8 cellular contexts compared by ENCODE assay signal in genomic region chr6:106085687-106085983, GRCh38. TPM values are rescaled to one million over a fixed set of nuclear protein-coding genes. Genes with fewer than 3 reads are reported as not detected.
A peak's percentile ranks its signal among the peaks of the same experiment; 100 is the strongest.
DNase-seq lines count a peak whose midpoint lies in the region; ATAC-seq and TF ChIP-seq lines count a peak whose summit lies in the region.

No MANE protein-coding gene starts in this region.

- peaks cover 34% of the 10 kb centered on the region for H3K4me1 Mint-ChIP-seq in neural progenitor cell

- peak overlapping the region; percentile 84 to 95 (median 92) for H3K27ac ChIP-seq in BLaER1 treated with 17β-estradiol and CSF1 and Interleukin-3, amounts not matched to agents 10 nM and 100 nM
- peak overlapping the region; percentile 53 for H3K27ac ChIP-seq in effector memory CD4-positive, alpha-beta T cell (ENCODE audit: insufficient read depth, low read length, poor library complexity, severe bottlenecking)
- no peak overlapping the region for H3K27ac ChIP-seq in neural progenitor cell

- peak overlapping the region; percentile 63 to 82 (median 74) for H3K4me3 ChIP-seq in BLaER1 treated with 17β-estradiol and CSF1 and Interleukin-3, amounts not matched to agents 10 nM and 100 nM
- H3K4me3 ChIP-seq in MG63 (peak overlapping the region; percentile 54), neural progenitor cell (peak overlapping the region; percentile 51)
- peak overlapping the region; percentile 69 for H3K4me3 ChIP-seq in effector memory CD4-positive, alpha-beta T cell (ENCODE audit: insufficient read depth, low read depth, low read length, poor library complexity, severe bottlenecking)

- no peak for ATAC-seq in HG03196 (IDR thresholded peaks at IDR 0.05; ENCODE audit: unreplicated experiment)

- no peaks in the 10 kb centered on the region for H3K9me3 Mint-ChIP-seq in neural progenitor cell

- peaks cover 9% of the 10 kb centered on the region for H3K27me3 Mint-ChIP-seq in neural progenitor cell (ENCODE audit: insufficient read depth, low read depth)

- peak overlapping the region; percentile 55 for H2AFZ ChIP-seq in neural progenitor cell (replicated peaks)

- peaks cover 0 to 30% (median 27%) of the 10 kb centered on the region in 11 experiments; a peak in 18 of 22 replicates for H3K36me3 ChIP-seq in BLaER1 treated with 17β-estradiol and CSF1 and Interleukin-3, amounts not matched to agents 10 nM and 100 nM
- no peaks in the 10 kb centered on the region for H3K36me3 ChIP-seq in MG63
- H3K36me3 ChIP-seq in effector memory CD4-positive, alpha-beta T cell (ENCODE audit: control insufficient read depth, insufficient read depth, low read length): no peaks in the 10 kb centered on the region
- no peaks in the 10 kb centered on the region for H3K36me3 ChIP-seq in neural progenitor cell

- peaks cover 3 to 31% (median 27%) of the 10 kb centered on the region in 11 experiments; a peak in 17 of 22 replicates for H4K20me1 ChIP-seq in BLaER1 treated with 17β-estradiol and CSF1 and Interleukin-3, amounts not matched to agents 10 nM and 100 nM
- H4K20me1 ChIP-seq in neural progenitor cell (ENCODE audit: low read depth): peaks cover 3% of the 10 kb centered on the region

- H3K9ac ChIP-seq in BLaER1 treated with 17β-estradiol and CSF1 and Interleukin-3, amounts not matched to agents 10 nM and 100 nM: peak overlapping the region; percentile 85 to 96 (median 89)
- H3K9ac ChIP-seq in neural progenitor cell: no peak overlapping the region

- peak overlapping the region; percentile 79 to 95 (median 94) for H3K4me2 ChIP-seq in BLaER1 treated with 17β-estradiol and CSF1 and Interleukin-3, amounts not matched to agents 10 nM and 100 nM
- peak overlapping the region; percentile 89 for H3K4me2 ChIP-seq in neural progenitor cell

- no peaks in the 10 kb centered on the region for H3K79me2 ChIP-seq in neural progenitor cell (ENCODE audit: low read depth)

- peaks cover 45 to 79% (median 63%) of the 10 kb centered on the region in 10 experiments for H3K4me1 ChIP-seq in BLaER1 treated with 17β-estradiol and CSF1 and Interleukin-3, amounts not matched to agents 10 nM and 100 nM
- H3K4me1 ChIP-seq in effector memory CD4-positive, alpha-beta T cell (ENCODE audit: control insufficient read depth, insufficient read depth, low read length, poor library complexity, severe bottlenecking): peaks cover 64% of the 10 kb centered on the region
- peaks cover 51% of the 10 kb centered on the region for H3K4me1 ChIP-seq in neural progenitor cell

- no peak overlapping the region for H3K27ac Mint-ChIP-seq in neural progenitor cell

- no peaks in the 10 kb centered on the region for H3K9me3 ChIP-seq in BLaER1 treated with 17β-estradiol and CSF1 and Interleukin-3, amounts not matched to agents 10 nM and 100 nM (replicated peaks in 1 of 11)
- H3K9me3 ChIP-seq in MG63 (no peaks in the 10 kb centered on the region), neural progenitor cell (ENCODE audit: low read depth) (no peaks in the 10 kb centered on the region)
- H3K9me3 ChIP-seq in effector memory CD4-positive, alpha-beta T cell (ENCODE audit: control insufficient read depth, low read length): no peaks in the 10 kb centered on the region

- no peak for TF ChIP-seq CTCF in neural progenitor cell (IDR thresholded peaks at IDR 0.05)

- no peaks in the 10 kb centered on the region for H3K36me3 Mint-ChIP-seq in neural progenitor cell

- H3F3A ChIP-seq in neural progenitor cell (ENCODE audit: low read depth): peaks cover 42% of the 10 kb centered on the region

- no peak for DNase-seq in MG63
- no peak for DNase-seq in effector memory CD4-positive, alpha-beta T cell
- no peak for DNase-seq in neural progenitor cell (ENCODE audit: low spot score)
- no peak for DNase-seq in SK-N-DZ (ENCODE audit: low spot score)
- no peak for DNase-seq in cerebellar nuclear complex (lab: John Stamatoyannopoulos, UW)
- DNase-seq in activated gamma-delta T cell treated with Interleukin-2 at 50 U/mL for 16 hours: no peak

- peak overlapping the region; percentile 84 for H3K4me3 Mint-ChIP-seq in neural progenitor cell

- H3K27me3 ChIP-seq in BLaER1 treated with 17β-estradiol and CSF1 and Interleukin-3, amounts not matched to agents 10 nM and 100 nM: peaks cover 0 to 23% (median 3%) of the 10 kb centered on the region in 11 experiments; a peak in 10 of 22 replicates
- H3K27me3 ChIP-seq in MG63 (no peaks in the 10 kb centered on the region), neural progenitor cell (peaks cover 7% of the 10 kb centered on the region)
- H3K27me3 ChIP-seq in effector memory CD4-positive, alpha-beta T cell (replicated peaks; ENCODE audit: control insufficient read depth, insufficient read depth, low read length, poor library complexity, severe bottlenecking): no peaks in the 10 kb centered on the region

RNA-seq across cellular contexts. Expression of gene PRDM1, which starts 0.5 kb away (rescaled TPM):
- not detected in 2 replicates for total RNA-seq in MG63 (2014; rRNA removed; shearing (Covaris generic); ENCODE audit: low replicate concordance)
- total RNA-seq in neural progenitor cell (ENCODE audit: low replicate concordance): 0.37 and 0.43 TPM in 2 replicates
- not detected in 2 replicates for polyA plus RNA-seq in SK-N-DZ (2014; cell fraction: cytosol; rRNA removed)
- polyA plus RNA-seq in SK-N-DZ (2014; cell fraction: nucleus; rRNA removed): not detected in 2 replicates
